8 cellular contexts compared by ENCODE assay signal in genomic region chr3:50542177-50543034, GRCh38. TPM values are rescaled to one million over a fixed set of nuclear protein-coding genes. Genes with fewer than 3 reads are reported as not detected.
A peak's percentile ranks its signal among the peaks of the same experiment; 100 is the strongest.
DNase-seq lines count a peak whose midpoint lies in the region; ATAC-seq, FAIRE-seq and TF ChIP-seq lines count a peak whose summit lies in the region.

No MANE protein-coding gene starts in this region.

- POLR2A ChIA-PET in WTC11 (lab: Charles Lee), result interaction anchor here (0.8 kb wide), 1 partner anchor 20 kb away, joined by 4 read pairs; no protein-coding TSS in a partner anchor

- TF ChIP-seq CTCF in WTC11 (IDR thresholded peaks at IDR 0.05), result peak; percentile 88
- TF ChIP-seq CTCF in cardiac fibroblast (IDR thresholded peaks at IDR 0.05; ENCODE audit: low read depth, low read length), result peak; percentile 93
- TF ChIP-seq CTCF in kidney (IDR thresholded peaks at IDR 0.05; ENCODE audit: borderline replicate concordance, extremely low read depth, insufficient read depth), result peak; percentile 97

- no peaks in the 10 kb centered on the region for H3K4me1 ChIP-seq in kidney (ENCODE audit: control insufficient read depth in 1 of 2, insufficient read depth in 1 of 2, low read depth in 1 of 2, low read length in 2 of 2)

- H3K36me3 Mint-ChIP-seq in WTC11, result no peaks in the 10 kb centered on the region

- peak; percentile 81 for DNase-seq in DMS 273 (lab: John Stamatoyannopoulos, UW; ENCODE audit: unreplicated experiment)
- no peak for DNase-seq in DMS 273 treated with DMSO at 0.1 percent for 48 hours (lab: John Stamatoyannopoulos, UW)
- DNase-seq in NCI-H1694 treated with DMSO at 0.1 percent for 48 hours (lab: John Stamatoyannopoulos, UW), result peak; percentile 35
- DNase-seq in WTC11 (ENCODE audit: low spot score), result peak; percentile 87
- DNase-seq in cardiac fibroblast (ENCODE audit: low read depth in 2 of 2), result peak; percentile 66 to 69
- no peak for DNase-seq in kidney
- peak; percentile 73 to 74 for DNase-seq in stimulated activated CD4-positive, alpha-beta T cell treated with anti-CD3 and anti-CD28 coated beads, Interleukin-2, amount 100 ng/mL, for 24 hours
- no peak for DNase-seq in cortex of kidney (lab: John Stamatoyannopoulos, UW)

- H3K9me3 Mint-ChIP-seq in WTC11, result no peaks in the 10 kb centered on the region

- no peaks in the 10 kb centered on the region; the same call in 1 of the 2 replicates for H3K27me3 Mint-ChIP-seq in WTC11 (ENCODE audit: low read depth)

- H3K9me3 ChIP-seq in kidney (ENCODE audit: control insufficient read depth in 1 of 2, low read length in 2 of 2), result no peaks in the 10 kb centered on the region

- CTCF ChIA-PET in WTC11 (lab: Charles Lee), result interaction anchor here (0.5 to 3.4 kb wide), 52 partner anchors 8 to 315 kb away, joined by 3 to 46 read pairs (median 6); partner anchors contain the start of genes C3orf18, CACNA2D2, CISH and CYB561D2

- H3K4me3 Mint-ChIP-seq in WTC11, result no peak overlapping the region

- FAIRE-seq in kidney (lab: Jason Lieb, UNC), result no peak

- H3K9ac ChIP-seq in kidney (ENCODE audit: low read length in 2 of 2), result no peak overlapping the region

- peaks cover 22% of the 10 kb centered on the region for H3K4me1 Mint-ChIP-seq in WTC11

- intact Hi-C loops in kidney (cut with DNase I), result loop anchor here (5.0 kb wide), 1 partner anchor 195 kb away; the partner anchor contains the start of gene ZMYND10

- ATAC-seq in WTC11, result peak; percentile 67

- H3K36me3 ChIP-seq in kidney (ENCODE audit: control insufficient read depth in 1 of 2, insufficient read depth in 2 of 2, low read length in 2 of 2), result no peaks in the 10 kb centered on the region

- H3K27ac ChIP-seq in kidney (ENCODE audit: low read depth in 2 of 2, low read length in 2 of 2), result no peak overlapping the region

- H3K4me3 ChIP-seq in cardiac fibroblast (replicated peaks in 1 of 2; ENCODE audit: low read depth in 2 of 2, low read length in 2 of 2) (no peak overlapping the region), kidney (ENCODE audit: low read length in 2 of 2) (no peak overlapping the region)

- H3K27ac Mint-ChIP-seq in WTC11, result no peak overlapping the region

TF ChIP-seq in WTC11, 78 proteins besides CTCF, POLR2A, EP300 and RAD21:
- TF ChIP-seq JUN (CRISPR knock-in tag; IDR thresholded peaks at IDR 0.05), result no peak
- no peak for TF ChIP-seq IRF2 (CRISPR knock-in tag; IDR thresholded peaks at IDR 0.05; ENCODE audit: borderline replicate concordance, low read depth)
- TF ChIP-seq FOXK1 (CRISPR knock-in tag; IDR thresholded peaks at IDR 0.05), result no peak
- no peak for TF ChIP-seq RELA (CRISPR knock-in tag; IDR thresholded peaks at IDR 0.05; ENCODE audit: borderline replicate concordance)
- TF ChIP-seq USF1 (CRISPR knock-in tag; IDR thresholded peaks at IDR 0.05), result no peak

RNA-seq across cellular contexts. Expression of gene C3orf18, which starts 25.1 kb away (rescaled TPM):
- total RNA-seq in WTC11 (2021) (11.5 to 14.0 TPM (median 12.1 TPM) in 3 replicates), kidney (6.2 TPM)
- polyA plus RNA-seq in kidney (ENCODE audit: insufficient read depth, low read depth, low replicate concordance), result 14.9 TPM

RNA-seq across cellular contexts. Expression of gene HEMK1, which starts 26.9 kb away (rescaled TPM):
- total RNA-seq in WTC11 (2021) (15.2 to 20.9 TPM (median 15.8 TPM) in 3 replicates), kidney (25.1 TPM)
- 30.3 TPM for polyA plus RNA-seq in kidney (ENCODE audit: insufficient read depth, low read depth, low replicate concordance)

RNA-seq across cellular contexts. Expression of gene CACNA2D2, which starts 39.0 kb away (rescaled TPM):
- 22.0 to 23.4 TPM (median 22.3 TPM) in 3 replicates for total RNA-seq in WTC11 (2021)
- total RNA-seq in kidney, result 3.6 TPM
- polyA plus RNA-seq in kidney (ENCODE audit: insufficient read depth, low read depth, low replicate concordance), result 6.0 TPM

Comparison
In these comparisons a context has a peak if more than half of its experiments do, and no peak if none do; other contexts are left out.
1. DNase-seq: peak in DMS 273 (single experiment), NCI-H1694 treated with DMSO at 0.1 percent for 48 hours (single experiment), WTC11 (single experiment), cardiac fibroblast (2 of 2) and stimulated activated CD4-positive, alpha-beta T cell treated with anti-CD3 and anti-CD28 coated beads, Interleukin-2, amount 100 ng/mL, for 24 hours (2 of 2); none in DMS 273 treated with DMSO at 0.1 percent for 48 hours (single experiment), kidney (single experiment) and cortex of kidney (single experiment).
2. Peak in every context shown above with its lines, with median percentiles within 50 percentile points of each other: CTCF ChIP-seq.